Comparison of ENCODE assay signal across 8 cellular contexts in genomic region chr10:97498841-97499560, GRCh38. TPM values are rescaled to one million over a fixed set of nuclear protein-coding genes. Genes with fewer than 3 reads are reported as not detected.
A peak's percentile ranks its signal among the peaks of the same experiment; 100 is the strongest.
DNase-seq lines count a peak whose midpoint lies in the region; ATAC-seq and TF ChIP-seq lines count a peak whose summit lies in the region.

Gene UBTD1 (plus strand): TSS chr10:97498924. CDS start chr10:97499204, 280 bp downstream.

- H3K27ac ChIP-seq in coronary artery (peak within 1 kb of the TSS; percentile 66 to 95), left lung (peak within 1 kb of the TSS; percentile 91 to 93)

- intact Hi-C loops in left lung (cut with DNase I): no loop called here

- ATAC-seq in GM18907 (IDR thresholded peaks at IDR 0.05; ENCODE audit: unreplicated experiment): peak; percentile 6
- peak; percentile 13 for ATAC-seq in left lung
- no peak for ATAC-seq in HG02759 (IDR thresholded peaks at IDR 0.05; ENCODE audit: unreplicated experiment)

- DNase-seq in HK-2 (ENCODE audit: unreplicated experiment): peak; percentile 71
- DNase-seq in coronary artery (ENCODE audit: low spot score): peak; percentile 85
- peak; percentile 64 to 89 for DNase-seq in left lung
- DNase-seq in stimulated activated CD4-positive, alpha-beta T cell treated with anti-CD3 and anti-CD28 coated beads, Interleukin-2, amount 100 ng/mL, for 24 hours: peak; percentile 38 to 40
- DNase-seq in DMS79 treated with DMSO at 0.1 percent for 48 hours (lab: John Stamatoyannopoulos, UW): no peak

- no peaks in the 10 kb centered on the region for H3K36me3 ChIP-seq in left lung

- peaks cover 37 to 58% of the 10 kb centered on the region in 2 donors for H3K4me1 ChIP-seq in left lung

- TF ChIP-seq CTCF in WI38 (IDR thresholded peaks at IDR 0.05; ENCODE audit: low read depth, low read length): no peak
- no peak for TF ChIP-seq CTCF in coronary artery (IDR thresholded peaks at IDR 0.05)
- no peak for TF ChIP-seq CTCF in left lung (IDR thresholded peaks at IDR 0.05)

- no peaks in the 10 kb centered on the region for H3K9me3 ChIP-seq in left lung

- no peaks in the 10 kb centered on the region for H3K27me3 ChIP-seq in left lung

- H3K4me3 ChIP-seq in WI38 (ENCODE audit: low read depth, low read length) (peak within 1 kb of the TSS; percentile 99), coronary artery (peak within 1 kb of the TSS; percentile 85), left lung (peak within 1 kb of the TSS; percentile 73 to 96)

RNA-seq across cellular contexts. Expression of gene UBTD1, which starts in this region (rescaled TPM):
- 10 to 100 TPM; 30.4 to 41.0 TPM for total RNA-seq in left lung
